8 cellular contexts compared by ENCODE assay signal in the genomic region with DNA sequence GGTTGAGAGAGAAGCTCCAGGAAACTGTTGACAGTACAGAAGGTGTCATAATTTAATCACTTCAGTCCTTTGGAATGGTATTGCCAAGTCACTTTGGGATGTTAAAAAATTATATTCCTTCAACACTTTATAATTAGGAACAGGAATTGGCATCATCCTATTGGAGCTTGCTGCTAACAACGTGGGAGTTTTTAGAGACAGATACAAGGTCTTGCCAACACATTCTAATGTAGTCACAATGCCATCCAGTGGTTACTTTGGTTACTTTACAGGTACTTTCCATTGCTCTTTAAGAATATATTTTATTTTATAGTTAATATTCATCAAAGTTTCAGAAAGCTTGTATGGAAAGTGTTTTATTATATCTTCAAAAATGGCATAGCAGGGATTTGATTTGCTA.
DNase-seq lines count a peak whose midpoint lies in the region; ATAC-seq and TF ChIP-seq lines count a peak whose summit lies in the region.

No MANE protein-coding gene starts in this region.

- H3K4me3 ChIP-seq in right atrium auricular region (no peak overlapping the region), RWPE2 (ENCODE audit: severe bottlenecking) (no peak overlapping the region), transverse colon (no peak overlapping the region), tibial artery (no peak overlapping the region)

- no peak for DNase-seq in Right ventricle myocardium superior
- DNase-seq in right atrium auricular region (ENCODE audit: low spot score), result no peak
- no peak for DNase-seq in RWPE2 (ENCODE audit: low spot score)
- peak; percentile 60 for DNase-seq in kidney glomerular epithelial cell (lab: John Stamatoyannopoulos, UW)
- DNase-seq in transverse colon, result no peak
- DNase-seq in GM10248 (ENCODE audit: extremely low spot score), result no peak
- DNase-seq in tibial artery, result no peak

- ATAC-seq in Right ventricle myocardium superior (ENCODE audit: poor library complexity), result peak; percentile 79
- peak; percentile 90 for ATAC-seq in HG03175 (IDR thresholded peaks at IDR 0.05; ENCODE audit: unreplicated experiment)
- ATAC-seq in RWPE2 (ENCODE audit: low read depth), result peak; percentile 58; the same call in 2 of the 3 replicates

- H3K36me3 ChIP-seq in right atrium auricular region (no peaks in the 10 kb centered on the region), RWPE2 (ENCODE audit: low read depth) (no peaks in the 10 kb centered on the region), transverse colon (no peaks in the 10 kb centered on the region), tibial artery (no peaks in the 10 kb centered on the region)

- in situ Hi-C loops in transverse colon (cut with MboI; ENCODE audit: low pct_ligation_motif_present in 1 of 4, low pct_unique_long_range_greater_than_20kb in 1 of 4, low sequenced_read_pairs in 3 of 4), result no loop called here

- H3K4me1 ChIP-seq in right atrium auricular region, result no peaks in the 10 kb centered on the region
- no peaks in the 10 kb centered on the region for H3K4me1 ChIP-seq in RWPE2 (ENCODE audit: insufficient read depth, poor library complexity, severe bottlenecking)
- H3K4me1 ChIP-seq in transverse colon, result no peaks in the 10 kb centered on the region
- no peaks in the 10 kb centered on the region for H3K4me1 ChIP-seq in tibial artery

- TF ChIP-seq EP300 in transverse colon (IDR thresholded peaks at IDR 0.05; ENCODE audit: low read depth), result no peak

- intact Hi-C loops in Right ventricle myocardium superior (cut with DNase I), result loop anchor here (10.0 kb wide), 1 partner anchor 1030 kb away; no protein-coding TSS in a partner anchor
- intact Hi-C loops in transverse colon (cut with DNase I; ENCODE audit: low total_unique reads), result no loop called here
- intact Hi-C loops in tibial artery (cut with DNase I; ENCODE audit: low total_unique reads), result no loop called here

- TF ChIP-seq CTCF in right atrium auricular region (IDR thresholded peaks at IDR 0.05) (peak in 1 of 2 donors; percentile 29), RWPE2 (IDR thresholded peaks at IDR 0.05; ENCODE audit: poor library complexity, severe bottlenecking) (peak; percentile 50), transverse colon (IDR thresholded peaks at IDR 0.05) (peak in 2 of 5 experiments; percentile 10 to 17), GM10248 (IDR thresholded peaks at IDR 0.05; ENCODE audit: control extremely low read depth, extremely low read depth, low read depth, missing control alignments) (no peak), tibial artery (IDR thresholded peaks at IDR 0.05) (no peak)

- POLR2A ChIA-PET in GM10248 (lab: Yijun Ruan, JAX), result no interaction called here

- CTCF ChIA-PET in GM10248 (lab: Yijun Ruan, JAX), result interaction anchor here (1.0 to 2.1 kb wide), 8 partner anchors 9 to 711 kb away, joined by 3 to 9 read pairs (median 4); no protein-coding TSS in a partner anchor

- H3K27me3 ChIP-seq in right atrium auricular region (no peaks in the 10 kb centered on the region), RWPE2 (ENCODE audit: insufficient read depth, poor library complexity, severe bottlenecking) (no peaks in the 10 kb centered on the region), transverse colon (no peaks in the 10 kb centered on the region), tibial artery (no peaks in the 10 kb centered on the region)

- no peak overlapping the region for H3K27ac ChIP-seq in right atrium auricular region
- no peak overlapping the region for H3K27ac ChIP-seq in RWPE2 (ENCODE audit: poor library complexity, severe bottlenecking)
- H3K27ac ChIP-seq in transverse colon, result no peak overlapping the region
- no peak overlapping the region for H3K27ac ChIP-seq in tibial artery

- H3K9me3 ChIP-seq in right atrium auricular region (peaks cover 0 to 11% of the 10 kb centered on the region in 2 donors), RWPE2 (ENCODE audit: severe bottlenecking) (no peaks in the 10 kb centered on the region), transverse colon (no peaks in the 10 kb centered on the region), tibial artery (no peaks in the 10 kb centered on the region)

- WGBS in transverse colon (ENCODE audit: low coverage in 1 of 2), 2 donors, result 0% methylated on average over 1 of the region's 1 CpG

- no peak for TF ChIP-seq POLR2A in transverse colon (IDR thresholded peaks at IDR 0.05)
